Comparison of ENCODE assay signal across 9 cellular contexts in the genomic region with DNA sequence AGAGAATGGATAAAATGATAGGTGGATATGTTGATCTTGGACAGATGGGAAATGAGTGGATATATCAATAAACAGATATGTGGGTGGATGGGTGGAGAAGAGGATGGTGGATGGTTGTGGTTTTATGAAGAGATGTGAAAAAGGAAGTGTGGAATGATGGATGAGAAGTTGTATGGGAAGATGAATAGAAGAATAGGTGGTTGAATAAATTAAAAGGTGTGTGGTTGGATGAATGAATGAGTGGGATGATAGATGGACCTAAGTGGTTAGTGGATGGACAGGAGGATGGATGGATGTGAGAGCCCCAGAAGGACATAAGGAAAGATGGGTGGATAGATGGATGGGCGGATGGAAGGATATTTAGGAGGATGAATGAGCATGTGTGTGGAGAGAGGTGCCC. TPM values are rescaled to one million over a fixed set of nuclear protein-coding genes. Genes with fewer than 3 reads are reported as not detected.
DNase-seq lines count a peak whose midpoint lies in the region; ATAC-seq and TF ChIP-seq lines count a peak whose summit lies in the region.
"Had no signal": no experiment of that assay in that cellular context is flagged by ENCODE, and none has a peak within 500 bp of the region (broad histone marks: within the 10 kb centered on the region; RNA-seq: fewer than 3 reads in every experiment).

No MANE protein-coding gene starts in this region.

- TF ChIP-seq CTCF in RWPE1 (conservative IDR thresholded peaks at IDR 0.05; ENCODE audit: low read depth) = no peak
- TF ChIP-seq CTCF in endothelial cell (IDR thresholded peaks at IDR 0.05; ENCODE audit: unreplicated experiment) = no peak
- no peak for TF ChIP-seq CTCF in colonic mucosa (IDR thresholded peaks at IDR 0.05)

- CTCF ChIA-PET in RWPE1 (lab: Yijun Ruan, JAX) = interaction anchor here (0.9 kb wide), 1 partner anchor 163 kb away, joined by 3 read pairs; no protein-coding TSS in a partner anchor

- H3K36me3 ChIP-seq in ES-I3 (ENCODE audit: insufficient read depth, low read length) (no peaks in the 10 kb centered on the region), rectal smooth muscle tissue (ENCODE audit: control insufficient read depth, insufficient read depth, low read length) (no peaks in the 10 kb centered on the region), colonic mucosa (no peaks in the 10 kb centered on the region)

- peaks cover 10% of the 10 kb centered on the region for H3K36me3 Mint-ChIP-seq in endothelial cell (ENCODE audit: low read depth, unreplicated experiment)

- POLR2A ChIA-PET in RWPE1 (lab: Yijun Ruan, JAX; ENCODE audit: low non-redundant PET) = interaction anchor here (0.7 kb wide), 1 partner anchor 35 kb away, joined by 3 read pairs; no protein-coding TSS in a partner anchor

- no peaks in the 10 kb centered on the region for H3K9me3 Mint-ChIP-seq in endothelial cell (ENCODE audit: unreplicated experiment)

- H3K27ac ChIP-seq in RWPE1 = peak overlapping the region; percentile 96
- H3K27ac ChIP-seq in rectal smooth muscle tissue (ENCODE audit: low read depth, low read length) = peak overlapping the region; percentile 97
- H3K27ac ChIP-seq in colonic mucosa = no peak overlapping the region

- H3K4me3 Mint-ChIP-seq in endothelial cell (ENCODE audit: unreplicated experiment) = peak overlapping the region; percentile 66

- no peaks in the 10 kb centered on the region for H3K9me3 ChIP-seq in ES-I3 (ENCODE audit: control insufficient read depth, insufficient read depth, low read length)
- no peaks in the 10 kb centered on the region for H3K9me3 ChIP-seq in colonic mucosa

- ATAC-seq in HG03135 (IDR thresholded peaks at IDR 0.05; ENCODE audit: unreplicated experiment) (no peak), HG03432 (IDR thresholded peaks at IDR 0.05; ENCODE audit: unreplicated experiment) (no peak)

- peaks cover 8% of the 10 kb centered on the region for H3K27me3 Mint-ChIP-seq in endothelial cell (ENCODE audit: unreplicated experiment)

- peak overlapping the region; percentile 85; the same call in 1 of the 2 replicates for H3K9ac ChIP-seq in ES-I3 (ENCODE audit: low read depth, low read length)
- H3K9ac ChIP-seq in rectal smooth muscle tissue (ENCODE audit: low read length) = peak overlapping the region; percentile 89
- peak overlapping the region in 1 of 2 donors; percentile 98 for H3K9ac ChIP-seq in colonic mucosa (ENCODE audit: low read depth in 2 of 2, low read length in 2 of 2)

- peaks cover 21% of the 10 kb centered on the region for H3K4me1 Mint-ChIP-seq in endothelial cell (ENCODE audit: unreplicated experiment)

- H3K27ac Mint-ChIP-seq in endothelial cell (ENCODE audit: unreplicated experiment) = no peak overlapping the region

- H3K27me3 ChIP-seq in rectal smooth muscle tissue (ENCODE audit: control insufficient read depth, insufficient read depth, low read length) (no peaks in the 10 kb centered on the region), colonic mucosa (no peaks in the 10 kb centered on the region)

- no peak for DNase-seq in RWPE1 (ENCODE audit: low spot score)
- DNase-seq in endothelial cell (ENCODE audit: low spot score) = no peak
- no peak for DNase-seq in colonic mucosa
- DNase-seq in DMS53 (lab: John Stamatoyannopoulos, UW) = no peak
- DNase-seq: NCI-H510A treated with DMSO at 0.1 percent for 48 hours had no signal

- peaks cover under 1% of the 10 kb centered on the region; the same call in 1 of the 2 replicates for H3K4me1 ChIP-seq in ES-I3 (ENCODE audit: insufficient read depth, low read length)
- H3K4me1 ChIP-seq in rectal smooth muscle tissue (ENCODE audit: control insufficient read depth, insufficient read depth, low read length) = peaks cover 8% of the 10 kb centered on the region
- peaks cover 6% of the 10 kb centered on the region for H3K4me1 ChIP-seq in colonic mucosa

- H3K4me3 ChIP-seq in rectal smooth muscle tissue (ENCODE audit: low read length) (peak overlapping the region; percentile 71), colonic mucosa (no peak overlapping the region)

- intact Hi-C loops in colonic mucosa (cut with DNase I) = no loop called here

RNA-seq across cellular contexts. Expression of a gene that starts 0.9 kb away (rescaled TPM):
- 155 TPM for total RNA-seq in endothelial cell (ENCODE audit: unreplicated experiment)
- 100 to 1,000 TPM; 152 to 171 TPM for total RNA-seq in colonic mucosa
